8 cellular contexts compared by ENCODE assay signal in genomic region chr14:102524026-102524450, GRCh38. TPM values are rescaled to one million over a fixed set of nuclear protein-coding genes. Genes with fewer than 3 reads are reported as not detected.
DNase-seq lines count a peak whose midpoint lies in the region; ATAC-seq, FAIRE-seq and TF ChIP-seq lines count a peak whose summit lies in the region.

No MANE protein-coding gene starts in this region.

- no peaks in the 10 kb centered on the region for H3K9me3 ChIP-seq in heart left ventricle
- H3K9me3 ChIP-seq in T-helper 17 cell (ENCODE audit: control insufficient read depth, low read length, poor library complexity, severe bottlenecking): no peaks in the 10 kb centered on the region
- H3K9me3 ChIP-seq in keratinocyte (ENCODE audit: control insufficient read depth, low read depth, low read length): no peaks in the 10 kb centered on the region
- H3K9me3 ChIP-seq in upper lobe of right lung: no peaks in the 10 kb centered on the region

- peak overlapping the region; percentile 77 for H3K27ac Mint-ChIP-seq in T-helper 17 cell

- H3K9me1 ChIP-seq in keratinocyte (ENCODE audit: control insufficient read depth, extremely low read depth, insufficient read depth, low read length): no peaks in the 10 kb centered on the region

- DNase-seq in heart left ventricle (peak in 1 of 5 donors; percentile 29), cardiac septum (ENCODE audit: low spot score) (no peak), T-helper 17 cell (no peak), keratinocyte (ENCODE audit: low read depth, low spot score) (no peak), upper lobe of right lung (no peak), COLO829 (ENCODE audit: low spot score) (no peak), retina (no peak), DMS153 (lab: John Stamatoyannopoulos, UW) (no peak)

- TF ChIP-seq CTCF in heart left ventricle (IDR thresholded peaks at IDR 0.05): no peak
- TF ChIP-seq CTCF in keratinocyte (optimal IDR thresholded peaks at IDR 0.05 in 1 of 3, IDR thresholded peaks at IDR 0.05 in 1 of 3, conservative IDR thresholded peaks at IDR 0.05 in 1 of 3; ENCODE audit: extremely low read depth in 1 of 3, insufficient read depth in 2 of 3, low read length in 3 of 3): no peak
- TF ChIP-seq CTCF in upper lobe of right lung (IDR thresholded peaks at IDR 0.05): no peak

- H3K4me1 Mint-ChIP-seq in T-helper 17 cell: peaks cover 24% of the 10 kb centered on the region

- no peak for TF ChIP-seq POLR2A in heart left ventricle (IDR thresholded peaks at IDR 0.05)

- peak overlapping the region; percentile 2 for H2AFZ ChIP-seq in keratinocyte (ENCODE audit: control insufficient read depth, low read length)

- no peaks in the 10 kb centered on the region for H4K20me1 ChIP-seq in keratinocyte (ENCODE audit: control insufficient read depth, extremely low read depth, insufficient read depth, low read length)

- no peaks in the 10 kb centered on the region for H3K79me2 ChIP-seq in keratinocyte (ENCODE audit: control insufficient read depth, insufficient read depth, low read length)

- dilution Hi-C loops in keratinocyte (cut with MboI; ENCODE audit: extremely low pct_ligation_motif_present, low sequenced_read_pairs): no loop called here

- no peak for FAIRE-seq in keratinocyte (lab: Jason Lieb, UNC)

- H3K36me3 Mint-ChIP-seq in T-helper 17 cell (ENCODE audit: low read depth): no peaks in the 10 kb centered on the region

- H3K27ac ChIP-seq in heart left ventricle (peak overlapping the region in 9 of 12 donors; percentile 10 to 89 (median 81)), keratinocyte (ENCODE audit: control insufficient read depth, insufficient read depth, low read length) (peak overlapping the region; percentile 19), upper lobe of right lung (peak overlapping the region; percentile 82)

- intact Hi-C loops in heart left ventricle (cut with DNase I) (loop anchor here in 8 of 10 donors (1.0 to 10.0 kb wide), 11 partner anchors 65 to 391 kb away; partner anchors contain the start of gene RCOR1 (in 4 of the 8)), cardiac septum (cut with DNase I) (loop anchor here (5.0 to 10.0 kb wide), 2 partner anchors 68 to 171 kb away; partner anchors contain the start of gene RCOR1), upper lobe of right lung (cut with DNase I) (no loop called here)

- peak overlapping the region; percentile 72 for H3K9ac ChIP-seq in keratinocyte (ENCODE audit: control insufficient read depth, extremely low read depth, insufficient read depth, low read length)

- no peaks in the 10 kb centered on the region for H3K27me3 Mint-ChIP-seq in T-helper 17 cell

- H3K4me3 ChIP-seq in heart left ventricle: peak overlapping the region in 10 of 12 donors; percentile 55 to 73 (median 64)
- H3K4me3 ChIP-seq in keratinocyte (ENCODE audit: control insufficient read depth in 2 of 3, extremely low read depth in 1 of 3, insufficient read depth in 2 of 3, low read depth in 1 of 3, low read length in 3 of 3): peak overlapping the region; percentile 0 to 50 (median 1)
- peak overlapping the region; percentile 81 for H3K4me3 ChIP-seq in upper lobe of right lung

- WGBS in heart left ventricle, 4 donors: 49 to 72% (median 58%) methylated on average over 9 to 11 of the region's 11 CpGs

- H3K27me3 ChIP-seq in heart left ventricle: no peaks in the 10 kb centered on the region
- no peaks in the 10 kb centered on the region for H3K27me3 ChIP-seq in keratinocyte (ENCODE audit: control insufficient read depth, extremely low read depth, insufficient read depth, low read length)
- H3K27me3 ChIP-seq in upper lobe of right lung: no peaks in the 10 kb centered on the region

- H3K4me2 ChIP-seq in keratinocyte (ENCODE audit: control insufficient read depth, extremely low read depth, insufficient read depth, low read depth, low read length): peak overlapping the region; percentile 94

- H3K4me3 Mint-ChIP-seq in T-helper 17 cell: peak overlapping the region; percentile 76

- H3K36me3 ChIP-seq in heart left ventricle: no peaks in the 10 kb centered on the region
- H3K36me3 ChIP-seq in keratinocyte (ENCODE audit: control insufficient read depth in 2 of 2, extremely low read depth in 1 of 2, insufficient read depth in 2 of 2, low read length in 2 of 2): no peaks in the 10 kb centered on the region
- no peaks in the 10 kb centered on the region for H3K36me3 ChIP-seq in upper lobe of right lung

- peaks cover 0 to 28% (median 8%) of the 10 kb centered on the region in 12 donors for H3K4me1 ChIP-seq in heart left ventricle
- H3K4me1 ChIP-seq in keratinocyte (ENCODE audit: control insufficient read depth, extremely low read depth, insufficient read depth, low read length): peaks cover 34% of the 10 kb centered on the region
- H3K4me1 ChIP-seq in upper lobe of right lung: peaks cover 9% of the 10 kb centered on the region

- ATAC-seq in heart left ventricle (peak in 2 of 4 donors; percentile 1 to 3), T-helper 17 cell (peak; percentile 1), upper lobe of right lung (no peak)

RNA-seq across cellular contexts. Expression of gene ANKRD9, which starts 14.5 kb away (rescaled TPM):
- total RNA-seq in heart left ventricle (100 to 1,000 TPM in 6 of 9 donors, 10 to 100 TPM in 3; 77.6 to 271 (median 141) TPM), cardiac septum (137 TPM), T-helper 17 cell (10 to 100 TPM in 1 of 2 donors, 1 to 10 TPM in 1; 3.3 to 17.6 TPM), upper lobe of right lung (22.4 TPM)
- polyA plus RNA-seq in heart left ventricle (10 to 100 TPM; 42.2 to 60.2 TPM), keratinocyte (3.5 to 9.6 TPM (median 4.9 TPM) in 3 replicates)
- 8.2 TPM for polyA plus RNA-seq in keratinocyte (2011; ENCODE audit: low read depth)
- polyA plus RNA-seq in keratinocyte (2011; cell fraction: cytosol; rRNA removed): 1.6 and 13.9 TPM in 2 replicates
- polyA plus RNA-seq in keratinocyte (2011; cell fraction: nucleus; rRNA removed): 14.2 and 23.3 TPM in 2 replicates
- polyA plus RNA-seq in keratinocyte (2012; ENCODE audit: low replicate concordance): 7.5 and 17.3 TPM in 2 replicates
- polyA minus RNA-seq in keratinocyte: 2.9 to 3.9 TPM (median 3.1 TPM) in 3 replicates
- 19.6 TPM for polyA minus RNA-seq in keratinocyte (2011; cell fraction: cytosol; rRNA and poly(A)+ RNA removed)
- 8.9 and 9.6 TPM in 2 replicates for polyA minus RNA-seq in keratinocyte (2011; cell fraction: nucleus; rRNA and poly(A)+ RNA removed)

Comparison
In these comparisons a context has a peak if more than half of its experiments do, and no peak if none do; other contexts are left out.
1. H3K27ac ChIP-seq: peak in every context shown above with its lines; median percentile 82 in upper lobe of right lung; 81 in heart left ventricle; 19 in keratinocyte.
2. H3K4me3 ChIP-seq: peak in every context shown above with its lines; median percentile 81 in upper lobe of right lung; 64 in heart left ventricle; 1 in keratinocyte.